Comparison of ENCODE assay signal across 8 cellular contexts in genomic region chr17:34542700-34543336, GRCh38. TPM values are rescaled to one million over a fixed set of nuclear protein-coding genes. Genes with fewer than 3 reads are reported as not detected.
DNase-seq lines count a peak whose midpoint lies in the region; ATAC-seq and TF ChIP-seq lines count a peak whose summit lies in the region.

No MANE protein-coding gene starts in this region.

- H3K4me1 ChIP-seq in smooth muscle cell (ENCODE audit: low read depth): no peaks in the 10 kb centered on the region

- no peak overlapping the region for H2AFZ ChIP-seq in smooth muscle cell (ENCODE audit: low read depth)

- H4K20me1 ChIP-seq in smooth muscle cell (ENCODE audit: low read depth): no peaks in the 10 kb centered on the region

- no peak overlapping the region for H3K27ac ChIP-seq in smooth muscle cell (ENCODE audit: low read depth)

- peak; percentile 4 for DNase-seq in GM04504 (ENCODE audit: low read depth)
- DNase-seq in NCI-H69 (lab: John Stamatoyannopoulos, UW): peak; percentile 34
- DNase-seq in activated T-cell treated with anti-CD3 and anti-CD28 coated beads for 48 hours (ENCODE audit: low read depth): peak; percentile 23
- DNase-seq in fibroblast of the aortic adventitia (ENCODE audit: low read depth): peak; percentile 25
- DNase-seq in smooth muscle cell (lab: John Stamatoyannopoulos, UW; ENCODE audit: unreplicated experiment): no peak

- H3K36me3 ChIP-seq in smooth muscle cell (ENCODE audit: low read depth): no peaks in the 10 kb centered on the region

- WGBS in smooth muscle cell (ENCODE audit: low lambda C conversion rate): 11% methylated on average over 8 of the region's 8 CpGs

- H3K9ac ChIP-seq in smooth muscle cell (ENCODE audit: low read depth): no peak overlapping the region

- peaks cover 65% of the 10 kb centered on the region for H3K27me3 ChIP-seq in smooth muscle cell (ENCODE audit: low read depth)

- ATAC-seq in HG03439 (IDR thresholded peaks at IDR 0.05; ENCODE audit: unreplicated experiment) (no peak), HG02759 (IDR thresholded peaks at IDR 0.05; ENCODE audit: unreplicated experiment) (no peak), HG02938 (IDR thresholded peaks at IDR 0.05; ENCODE audit: unreplicated experiment) (no peak)

- H3K4me3 ChIP-seq in fibroblast of the aortic adventitia (ENCODE audit: low read depth, low read length) (no peak overlapping the region), smooth muscle cell (no peak overlapping the region)

- no peaks in the 10 kb centered on the region for H3F3A ChIP-seq in smooth muscle cell (ENCODE audit: low read depth)

- no peaks in the 10 kb centered on the region for H3K79me2 ChIP-seq in smooth muscle cell (ENCODE audit: low read depth)

- no peaks in the 10 kb centered on the region for H3K9me3 ChIP-seq in smooth muscle cell (replicated peaks; ENCODE audit: low read depth)

- peak; percentile 80 for TF ChIP-seq CTCF in fibroblast of the aortic adventitia (IDR thresholded peaks at IDR 0.05; ENCODE audit: insufficient read depth, low read length)
- peak; percentile 100 for TF ChIP-seq CTCF in smooth muscle cell (IDR thresholded peaks at IDR 0.05; ENCODE audit: borderline replicate concordance, insufficient read depth, poor library complexity, severe bottlenecking)

- H3K4me2 ChIP-seq in smooth muscle cell: no peak overlapping the region

RNA-seq across cellular contexts. Expression of gene TMEM132E, which starts 36.6 kb away (rescaled TPM):
- under 0.01 and 0.74 TPM in 2 replicates for total RNA-seq in fibroblast of the aortic adventitia (ENCODE audit: low replicate concordance)
- 0.13 TPM in 1 of 2 replicates, not detected in the other for total RNA-seq in smooth muscle cell
- 0.17 TPM in 1 of 2 replicates, not detected in the other for polyA plus RNA-seq in smooth muscle cell
